Comparison of ENCODE assay signal across 27 cellular contexts in genomic region chr11:59584294-59584693, GRCh38.
"Had no signal": no experiment of that assay in that cellular context is flagged by ENCODE, and none has a peak within 500 bp of the region (broad histone marks: within the 10 kb centered on the region; RNA-seq: fewer than 3 reads in every experiment).

No MANE protein-coding gene starts in this region.

- H3K27ac Mint-ChIP-seq: activated B cell treated with CpG ODN at 0.5 μM for 24 hours; activated CD8-positive, alpha-beta T cell treated with anti-CD3 and anti-CD28 coated beads for 36 hours; activated naive CD8-positive, alpha-beta T cell treated with anti-CD3 and anti-CD28 coated beads, Interleukin-2, amount 50 U/mL, for 24 hours; T-helper 1 cell treated with Interleukin-12 subunit alpha and Interleukin-12 subunit beta and Interleukin-4 antibody, amounts not matched to agents 30 μg/mL and 1 μg/mL, for 36 hours; T-helper 2 cell treated with Interferon-gamma antibody and Interleukin-4, amounts not matched to agents 5 μg/mL and 100 μg/mL, for 36 hours had no signal

- H3K4me3 ChIP-seq: adrenal gland, body of pancreas, heart left ventricle had no signal

- H3K27me3 ChIP-seq: adrenal gland, body of pancreas, heart left ventricle had no signal

- H3K9me3 Mint-ChIP-seq: activated CD8-positive, alpha-beta T cell treated with anti-CD3 and anti-CD28 coated beads for 36 hours had no signal

- H3K9me3 ChIP-seq: adrenal gland, body of pancreas had no signal

- H3K27me3 Mint-ChIP-seq: activated B cell treated with CpG ODN at 0.5 μM for 24 hours; activated CD8-positive, alpha-beta T cell treated with anti-CD3 and anti-CD28 coated beads for 36 hours; activated naive CD4-positive, alpha-beta T cell treated with anti-CD3 and anti-CD28 coated beads, Interleukin-2, amount 10 ng/mL, durations not matched to agents 7 days and 5 days; activated naive CD8-positive, alpha-beta T cell treated with anti-CD3 and anti-CD28 coated beads, Interleukin-2, amount 50 U/mL, for 24 hours; effector memory CD8-positive, alpha-beta T cell; T-cell had no signal

- H3K4me1 Mint-ChIP-seq: activated B cell treated with CpG ODN at 0.5 μM for 24 hours; activated naive CD4-positive, alpha-beta T cell treated with anti-CD3 and anti-CD28 coated beads, Interleukin-2, amount 10 ng/mL, durations not matched to agents 7 days and 5 days; activated naive CD8-positive, alpha-beta T cell treated with anti-CD3 and anti-CD28 coated beads, Interleukin-2, amount 50 U/mL, for 24 hours had no signal

- H3K27ac ChIP-seq: adrenal gland, body of pancreas, heart left ventricle, WERI-Rb-1 had no signal

- DNase-seq: activated B cell treated with CpG ODN at 0.5 μM for 24 hours; activated CD4-positive, alpha-beta T cell treated with anti-CD3 and anti-CD28 coated beads for 48 hours; activated CD4-positive, alpha-beta T cell treated with anti-CD3 and anti-CD28 coated beads, Interleukin-2, amount 50 U/mL, for 1 hour; activated CD4-positive, alpha-beta T cell treated with anti-CD3 and anti-CD28 coated beads, Interleukin-2, amount 50 U/mL, for 48 hours; activated CD8-positive, alpha-beta memory T cell treated with anti-CD3 and anti-CD28 coated beads for 24 hours; activated CD8-positive, alpha-beta T cell treated with anti-CD3 and anti-CD28 coated beads for 36 hours; activated gamma-delta T cell; activated naive CD4-positive, alpha-beta T cell; activated naive CD4-positive, alpha-beta T cell treated with anti-CD3 and anti-CD28 coated beads, Interleukin-2, amount 10 ng/mL, durations not matched to agents 7 days and 5 days; activated naive CD8-positive, alpha-beta T cell treated with anti-CD3 and anti-CD28 coated beads, Interleukin-2, amount 50 U/mL, for 24 hours; activated T-cell treated with anti-CD3 and anti-CD28 coated beads, Interleukin-2, amount 50 U/mL, for 48 hours; adrenal gland; amygdala; aorta; body of pancreas; caudate nucleus; cortex of kidney; dermis blood vessel endothelial cell; effector CD4-positive, alpha-beta T cell; effector memory CD8-positive, alpha-beta T cell; foreskin fibroblast; heart left ventricle; T-cell; T1000; WERI-Rb-1 had no signal

- H3K4me3 Mint-ChIP-seq: activated B cell treated with CpG ODN at 0.5 μM for 24 hours; activated CD8-positive, alpha-beta T cell treated with anti-CD3 and anti-CD28 coated beads for 36 hours; activated naive CD4-positive, alpha-beta T cell treated with anti-CD3 and anti-CD28 coated beads, Interleukin-2, amount 10 ng/mL, durations not matched to agents 7 days and 5 days; activated naive CD8-positive, alpha-beta T cell treated with anti-CD3 and anti-CD28 coated beads, Interleukin-2, amount 50 U/mL, for 24 hours; effector memory CD8-positive, alpha-beta T cell; T-cell; T-helper 1 cell treated with Interleukin-12 subunit alpha and Interleukin-12 subunit beta and Interleukin-4 antibody, amounts not matched to agents 30 μg/mL and 1 μg/mL, for 36 hours; T-helper 2 cell treated with Interferon-gamma antibody and Interleukin-4, amounts not matched to agents 5 μg/mL and 100 μg/mL, for 36 hours had no signal
